Comparison of ENCODE assay signal across 1 cellular context in the genomic region with DNA sequence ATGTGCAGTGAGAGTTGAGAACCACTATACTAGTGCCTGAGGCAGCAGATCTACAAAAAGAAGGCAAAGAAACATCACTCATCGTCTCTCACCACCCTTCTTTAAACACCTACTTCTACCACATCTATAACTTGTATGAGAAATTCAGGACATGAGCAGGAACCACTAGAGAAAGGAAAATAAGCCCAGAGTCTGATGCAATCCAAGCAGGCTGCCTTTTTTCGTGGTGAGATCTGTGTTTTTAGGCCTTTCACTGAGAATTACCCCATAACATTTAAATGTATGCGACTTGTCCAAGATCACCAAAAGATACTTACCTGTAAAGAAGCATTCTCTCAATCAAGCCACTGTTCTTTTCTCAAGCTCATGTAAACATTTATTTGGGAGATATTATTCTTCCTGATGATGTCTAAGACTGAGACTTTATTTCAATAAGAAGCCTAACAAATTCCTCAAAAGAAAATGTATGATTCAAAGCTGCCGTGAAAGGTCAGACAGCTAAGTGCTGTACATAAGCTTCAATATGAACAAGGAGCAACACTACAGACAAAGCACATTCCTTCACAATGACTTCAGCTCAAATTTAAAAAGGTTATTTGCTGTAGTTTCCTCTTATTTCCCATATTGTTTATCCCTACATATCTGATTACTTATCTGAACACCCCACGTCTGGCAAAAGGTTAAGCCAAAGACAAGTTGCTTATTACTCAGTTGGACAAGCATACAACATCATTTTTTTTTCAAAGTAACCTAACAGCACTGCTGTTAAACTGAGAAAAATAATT.
TF ChIP-seq lines count a peak whose summit lies in the region.

No MANE protein-coding gene starts in this region.

TF ChIP-seq in HepG2, 621 proteins besides CTCF, POLR2A, EP300 and RAD21:
- TF ChIP-seq MED8 (CRISPR knock-in tag; IDR thresholded peaks at IDR 0.05; ENCODE audit: insufficient replicate concordance) (no peak), RFX3 (CRISPR knock-in tag; IDR thresholded peaks at IDR 0.05) (no peak), YEATS4 (CRISPR knock-in tag; IDR thresholded peaks at IDR 0.05; ENCODE audit: borderline replicate concordance) (no peak), IRF2 (CRISPR knock-in tag; IDR thresholded peaks at IDR 0.05) (no peak), HNF4G (IDR thresholded peaks at IDR 0.05; ENCODE audit: borderline replicate concordance, low read depth, low read length) (no peak), HNF4G (CRISPR knock-in tag; IDR thresholded peaks at IDR 0.05; ENCODE audit: borderline replicate concordance, low read depth) (no peak), ZNF747 (CRISPR knock-in tag; IDR thresholded peaks at IDR 0.05; ENCODE audit: borderline replicate concordance) (no peak), MEF2D (CRISPR knock-in tag; IDR thresholded peaks at IDR 0.05) (no peak), ATF7 (IDR thresholded peaks at IDR 0.05) (no peak), ATF7 (CRISPR knock-in tag; IDR thresholded peaks at IDR 0.05) (no peak), ZNF75D (CRISPR knock-in tag; IDR thresholded peaks at IDR 0.05; ENCODE audit: borderline replicate concordance) (no peak), TEAD3 (CRISPR knock-in tag; optimal IDR thresholded peaks at IDR 0.05; ENCODE audit: borderline replicate concordance) (no peak), ZNF350 (CRISPR knock-in tag; IDR thresholded peaks at IDR 0.05; ENCODE audit: borderline replicate concordance, low read depth) (no peak), FOXM1 (CRISPR knock-in tag; IDR thresholded peaks at IDR 0.05) (no peak), PHF8 (CRISPR knock-in tag; IDR thresholded peaks at IDR 0.05) (no peak), ZNF652 (CRISPR knock-in tag; IDR thresholded peaks at IDR 0.05; ENCODE audit: borderline replicate concordance, low read depth) (no peak), ZNF33B (CRISPR knock-in tag; IDR thresholded peaks at IDR 0.05) (no peak)
- TF ChIP-seq, protein P1, sequence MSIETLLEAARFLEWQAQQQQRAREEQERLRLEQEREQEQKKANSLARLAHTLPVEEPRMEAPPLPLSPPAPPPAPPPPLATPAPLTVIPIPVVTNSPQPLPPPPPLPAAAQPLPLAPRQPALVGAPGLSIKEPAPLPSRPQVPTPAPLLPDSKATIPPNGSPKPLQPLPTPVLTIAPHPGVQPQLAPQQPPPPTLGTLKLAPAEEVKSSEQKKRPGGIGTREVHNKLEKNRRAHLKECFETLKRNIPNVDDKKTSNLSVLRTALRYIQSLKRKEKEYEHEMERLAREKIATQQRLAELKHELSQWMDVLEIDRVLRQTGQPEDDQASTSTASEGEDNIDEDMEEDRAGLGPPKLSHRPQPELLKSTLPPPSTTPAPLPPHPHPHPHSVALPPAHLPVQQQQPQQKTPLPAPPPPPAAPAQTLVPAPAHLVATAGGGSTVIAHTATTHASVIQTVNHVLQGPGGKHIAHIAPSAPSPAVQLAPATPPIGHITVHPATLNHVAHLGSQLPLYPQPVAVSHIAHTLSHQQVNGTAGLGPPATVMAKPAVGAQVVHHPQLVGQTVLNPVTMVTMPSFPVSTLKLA (IDR thresholded peaks at IDR 0.05), result no peak
- TF ChIP-seq, protein P2, sequence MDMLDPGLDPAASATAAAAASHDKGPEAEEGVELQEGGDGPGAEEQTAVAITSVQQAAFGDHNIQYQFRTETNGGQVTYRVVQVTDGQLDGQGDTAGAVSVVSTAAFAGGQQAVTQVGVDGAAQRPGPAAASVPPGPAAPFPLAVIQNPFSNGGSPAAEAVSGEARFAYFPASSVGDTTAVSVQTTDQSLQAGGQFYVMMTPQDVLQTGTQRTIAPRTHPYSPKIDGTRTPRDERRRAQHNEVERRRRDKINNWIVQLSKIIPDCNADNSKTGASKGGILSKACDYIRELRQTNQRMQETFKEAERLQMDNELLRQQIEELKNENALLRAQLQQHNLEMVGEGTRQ (IDR thresholded peaks at IDR 0.05; ENCODE audit: low read depth, low read length), result no peak
- TF ChIP-seq, protein P2 (CRISPR knock-in tag; IDR thresholded peaks at IDR 0.05; ENCODE audit: borderline replicate concordance), result no peak
- TF ChIP-seq, protein P3, sequence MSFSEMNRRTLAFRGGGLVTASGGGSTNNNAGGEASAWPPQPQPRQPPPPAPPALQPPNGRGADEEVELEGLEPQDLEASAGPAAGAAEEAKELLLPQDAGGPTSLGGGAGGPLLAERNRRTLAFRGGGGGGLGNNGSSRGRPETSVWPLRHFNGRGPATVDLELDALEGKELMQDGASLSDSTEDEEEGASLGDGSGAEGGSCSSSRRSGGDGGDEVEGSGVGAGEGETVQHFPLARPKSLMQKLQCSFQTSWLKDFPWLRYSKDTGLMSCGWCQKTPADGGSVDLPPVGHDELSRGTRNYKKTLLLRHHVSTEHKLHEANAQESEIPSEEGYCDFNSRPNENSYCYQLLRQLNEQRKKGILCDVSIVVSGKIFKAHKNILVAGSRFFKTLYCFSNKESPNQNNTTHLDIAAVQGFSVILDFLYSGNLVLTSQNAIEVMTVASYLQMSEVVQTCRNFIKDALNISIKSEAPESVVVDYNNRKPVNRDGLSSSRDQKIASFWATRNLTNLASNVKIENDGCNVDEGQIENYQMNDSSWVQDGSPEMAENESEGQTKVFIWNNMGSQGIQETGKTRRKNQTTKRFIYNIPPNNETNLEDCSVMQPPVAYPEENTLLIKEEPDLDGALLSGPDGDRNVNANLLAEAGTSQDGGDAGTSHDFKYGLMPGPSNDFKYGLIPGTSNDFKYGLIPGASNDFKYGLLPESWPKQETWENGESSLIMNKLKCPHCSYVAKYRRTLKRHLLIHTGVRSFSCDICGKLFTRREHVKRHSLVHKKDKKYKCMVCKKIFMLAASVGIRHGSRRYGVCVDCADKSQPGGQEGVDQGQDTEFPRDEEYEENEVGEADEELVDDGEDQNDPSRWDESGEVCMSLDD (CRISPR knock-in tag; IDR thresholded peaks at IDR 0.05; ENCODE audit: borderline replicate concordance), result no peak
- TF ChIP-seq, protein P4, sequence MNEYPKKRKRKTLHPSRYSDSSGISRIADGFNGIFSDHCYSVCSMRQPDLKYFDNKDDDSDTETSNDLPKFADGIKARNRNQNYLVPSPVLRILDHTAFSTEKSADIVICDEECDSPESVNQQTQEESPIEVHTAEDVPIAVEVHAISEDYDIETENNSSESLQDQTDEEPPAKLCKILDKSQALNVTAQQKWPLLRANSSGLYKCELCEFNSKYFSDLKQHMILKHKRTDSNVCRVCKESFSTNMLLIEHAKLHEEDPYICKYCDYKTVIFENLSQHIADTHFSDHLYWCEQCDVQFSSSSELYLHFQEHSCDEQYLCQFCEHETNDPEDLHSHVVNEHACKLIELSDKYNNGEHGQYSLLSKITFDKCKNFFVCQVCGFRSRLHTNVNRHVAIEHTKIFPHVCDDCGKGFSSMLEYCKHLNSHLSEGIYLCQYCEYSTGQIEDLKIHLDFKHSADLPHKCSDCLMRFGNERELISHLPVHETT (CRISPR knock-in tag; conservative IDR thresholded peaks at IDR 0.05), result no peak
